Comparison of ENCODE assay signal across 8 cellular contexts in genomic region chr6:150891886-150892485, GRCh38. TPM values are rescaled to one million over a fixed set of nuclear protein-coding genes. Genes with fewer than 3 reads are reported as not detected.
A peak's percentile ranks its signal among the peaks of the same experiment; 100 is the strongest.
DNase-seq lines count a peak whose midpoint lies in the region; ATAC-seq and TF ChIP-seq lines count a peak whose summit lies in the region.

No MANE protein-coding gene starts in this region.

- H4K20me1 ChIP-seq in hepatocyte (ENCODE audit: insufficient read depth, poor library complexity, severe bottlenecking): no peaks in the 10 kb centered on the region

- H3K27me3 ChIP-seq in CD8-positive, alpha-beta T cell (ENCODE audit: insufficient read depth, low read length): no peaks in the 10 kb centered on the region
- H3K27me3 ChIP-seq in hepatocyte (no peaks in the 10 kb centered on the region), skeletal muscle satellite cell (ENCODE audit: control insufficient read depth, insufficient read depth, low read length) (no peaks in the 10 kb centered on the region)

- H3K79me2 ChIP-seq in hepatocyte: no peaks in the 10 kb centered on the region

- no peaks in the 10 kb centered on the region for H3K9me3 Mint-ChIP-seq in CD8-positive, alpha-beta T cell

- POLR2A ChIA-PET in CD8-positive, alpha-beta T cell (lab: Charles Lee): interaction anchor here (1.0 to 1.9 kb wide), 2 partner anchors 433 to 434 kb away, joined by 3 to 4 read pairs; no protein-coding TSS in a partner anchor

- H3K36me3 Mint-ChIP-seq in CD8-positive, alpha-beta T cell: peaks cover 14% of the 10 kb centered on the region

- H3K9ac ChIP-seq in skeletal muscle satellite cell (ENCODE audit: low read depth, low read length): peak overlapping the region; percentile 35

- no peak overlapping the region for H3K27ac Mint-ChIP-seq in CD8-positive, alpha-beta T cell

- 37% methylated on average over 7 of the region's 7 CpGs for WGBS in hepatocyte (ENCODE audit: low lambda C conversion rate, missing lambda C conversion rate)

- H3K4me1 ChIP-seq in CD8-positive, alpha-beta T cell (ENCODE audit: insufficient read depth, low read length): peaks cover 8% of the 10 kb centered on the region
- H3K4me1 ChIP-seq in hepatocyte (ENCODE audit: insufficient read depth) (peaks cover 7% of the 10 kb centered on the region), skeletal muscle satellite cell (ENCODE audit: control insufficient read depth, insufficient read depth, low read length) (peaks cover 28% of the 10 kb centered on the region)

- no peak overlapping the region for H3K27ac ChIP-seq in CD8-positive, alpha-beta T cell (ENCODE audit: low read depth, low read length)
- no peak overlapping the region for H3K27ac ChIP-seq in hepatocyte

- no peak overlapping the region for H2AFZ ChIP-seq in hepatocyte

- ATAC-seq in CD8-positive, alpha-beta T cell: peak; percentile 71
- peak; percentile 48 for ATAC-seq in GM21515 (IDR thresholded peaks at IDR 0.05; ENCODE audit: unreplicated experiment)

- H3K4me2 ChIP-seq in hepatocyte (no peak overlapping the region), skeletal muscle satellite cell (ENCODE audit: low read length) (peak overlapping the region; percentile 9)

- in situ Hi-C loops in astrocyte of the cerebellum (cut with HindIII; ENCODE audit: low sequenced_read_pairs): loop anchor here (25.0 kb wide), 1 partner anchor 120 kb away; no protein-coding TSS in a partner anchor

- peaks cover 15% of the 10 kb centered on the region for H3K4me1 Mint-ChIP-seq in CD8-positive, alpha-beta T cell (ENCODE audit: low read depth)

- H3K9me2 ChIP-seq in hepatocyte (replicated peaks; ENCODE audit: insufficient read depth): no peaks in the 10 kb centered on the region

- peak; percentile 36 to 72 (median 45) for DNase-seq in CD8-positive, alpha-beta T cell
- DNase-seq in NCI-H1092 (lab: John Stamatoyannopoulos, UW): peak; percentile 63
- DNase-seq in T-helper 1 cell: peak; percentile 17 to 50 (median 42)
- peak; percentile 77 for DNase-seq in astrocyte of the cerebellum (ENCODE audit: low read depth)
- peak; percentile 75 for DNase-seq in hepatocyte (ENCODE audit: low spot score)
- no peak for DNase-seq in mesenteric fat pad (ENCODE audit: low spot score)

- intact Hi-C loops in CD8-positive, alpha-beta T cell (cut with DNase I, micrococcal nuclease): loop anchor here (1.0 to 10.0 kb wide), 6 partner anchors 123 to 1377 kb away; no protein-coding TSS in a partner anchor

- CTCF ChIA-PET in CD8-positive, alpha-beta T cell (lab: Charles Lee): interaction anchor here (0.6 to 12.2 kb wide), 30 partner anchors 8 to 581 kb away, joined by 3 to 242 read pairs (median 4); partner anchors contain the start of gene MTHFD1L

- no peaks in the 10 kb centered on the region for H3K36me3 ChIP-seq in CD8-positive, alpha-beta T cell (ENCODE audit: insufficient read depth, low read length)
- H3K36me3 ChIP-seq in hepatocyte (replicated peaks; ENCODE audit: insufficient read depth, low read depth): no peaks in the 10 kb centered on the region
- peaks cover 23% of the 10 kb centered on the region for H3K36me3 ChIP-seq in skeletal muscle satellite cell (ENCODE audit: insufficient read depth, low read length)

- TF ChIP-seq CTCF in CD8-positive, alpha-beta T cell (IDR thresholded peaks at IDR 0.05): peak; percentile 78
- TF ChIP-seq CTCF in astrocyte of the cerebellum (IDR thresholded peaks at IDR 0.05; ENCODE audit: low read depth, low read length, missing control alignments) (peak; percentile 84), hepatocyte (IDR thresholded peaks at IDR 0.05; ENCODE audit: poor library complexity) (peak; percentile 87)

- H3K27me3 Mint-ChIP-seq in CD8-positive, alpha-beta T cell (ENCODE audit: low read depth): no peaks in the 10 kb centered on the region

- no peak overlapping the region for H3K4me3 Mint-ChIP-seq in CD8-positive, alpha-beta T cell

- H3K9me3 ChIP-seq in CD8-positive, alpha-beta T cell (ENCODE audit: low read length): no peaks in the 10 kb centered on the region
- no peaks in the 10 kb centered on the region for H3K9me3 ChIP-seq in hepatocyte (ENCODE audit: low read depth)
- H3K9me3 ChIP-seq in skeletal muscle satellite cell (replicated peaks; ENCODE audit: low read length): no peaks in the 10 kb centered on the region

- no peak overlapping the region for H3K4me3 ChIP-seq in CD8-positive, alpha-beta T cell (ENCODE audit: low read depth, low read length)
- H3K4me3 ChIP-seq in astrocyte of the cerebellum (ENCODE audit: low read depth, low read length): no peak overlapping the region
- no peak overlapping the region for H3K4me3 ChIP-seq in hepatocyte
- no peak overlapping the region for H3K4me3 ChIP-seq in skeletal muscle satellite cell (ENCODE audit: low read length)

RNA-seq across cellular contexts. Expression of gene MTHFD1L, which starts 26.5 kb away (rescaled TPM):
- total RNA-seq in CD8-positive, alpha-beta T cell: 1 to 10 TPM; 7.8 to 9.6 TPM
- total RNA-seq in hepatocyte: 17.1 and 30.8 TPM in 2 replicates
- polyA plus RNA-seq in hepatocyte: 27.4 and 28.4 TPM in 2 replicates
- total RNA-seq in skeletal muscle satellite cell (2012; rRNA removed): 33.0 and 33.2 TPM in 2 replicates
- total RNA-seq in mesenteric fat pad: 30.2 TPM
